8 cellular contexts compared by ENCODE assay signal in genomic region chr1:116817582-116818064, GRCh38.
DNase-seq lines count a peak whose midpoint lies in the region; ATAC-seq, FAIRE-seq and TF ChIP-seq lines count a peak whose summit lies in the region.

No MANE protein-coding gene starts in this region.

- peaks cover 0 to 7% of the 10 kb centered on the region in 2 experiments for H3K27me3 ChIP-seq in endothelial cell of umbilical vein (ENCODE audit: control insufficient read depth in 2 of 2, insufficient read depth in 2 of 2, low read length in 2 of 2)

- H3K36me3 ChIP-seq in endothelial cell of umbilical vein (ENCODE audit: control insufficient read depth in 2 of 2, extremely low read depth in 1 of 2, insufficient read depth in 2 of 2, low read length in 2 of 2): no peaks in the 10 kb centered on the region

- no peak overlapping the region for H3K27ac ChIP-seq in endothelial cell of umbilical vein (ENCODE audit: insufficient read depth, low read depth, low read length)

- H3K36me3 Mint-ChIP-seq in activated CD8-positive, alpha-beta T cell treated with anti-CD3 and anti-CD28 coated beads for 36 hours (ENCODE audit: low read depth): peaks cover 23% of the 10 kb centered on the region

- dilution Hi-C loops in endothelial cell of umbilical vein (cut with MboI; ENCODE audit: extremely low pct_ligation_motif_present, low sequenced_read_pairs): no loop called here

- DNase-seq in AG08396 (ENCODE audit: low spot score) (peak; percentile 21), NCI-H774 (lab: John Stamatoyannopoulos, UW) (peak; percentile 24), endothelial cell of umbilical vein (ENCODE audit: low read depth, low spot score) (peak; percentile 54), retinal pigment epithelial cell (ENCODE audit: low read depth) (peak; percentile 6), Ammon's horn (ENCODE audit: low spot score) (no peak), lower leg skin (ENCODE audit: low spot score in 2 of 2) (no peak)
- peak; percentile 80 for DNase-seq in activated CD8-positive, alpha-beta T cell treated with anti-CD3 and anti-CD28 coated beads for 36 hours

- CTCF ChIA-PET in activated CD8-positive, alpha-beta T cell treated with anti-CD3 and anti-CD28 coated beads for 36 hours (lab: Charles Lee): interaction anchor here (0.6 to 8.4 kb wide), 20 partner anchors 9 to 124 kb away, joined by 3 to 167 read pairs (median 5); partner anchors contain the start of gene CD2
- CTCF ChIA-PET in endothelial cell of umbilical vein (lab: Charles Lee): interaction anchor here (0.8 to 1.7 kb wide), 5 partner anchors 38 to 93 kb away, joined by 3 to 13 read pairs (median 6); no protein-coding TSS in a partner anchor

- ATAC-seq in GM18511 (IDR thresholded peaks at IDR 0.05; ENCODE audit: unreplicated experiment): peak; percentile 76
- ATAC-seq in activated CD8-positive, alpha-beta T cell treated with anti-CD3 and anti-CD28 coated beads for 36 hours: peak; percentile 67

- H2AFZ ChIP-seq in endothelial cell of umbilical vein (ENCODE audit: low read depth, low read length): no peak overlapping the region

- POLR2A ChIA-PET in activated CD8-positive, alpha-beta T cell treated with anti-CD3 and anti-CD28 coated beads for 36 hours (lab: Charles Lee): interaction anchor here (0.9 to 7.6 kb wide), 5 partner anchors 9 to 243 kb away, joined by 3 to 217 read pairs (median 5); partner anchors contain the start of gene TTF2
- POLR2A ChIA-PET in endothelial cell of umbilical vein (lab: Charles Lee): no interaction called here

- no peaks in the 10 kb centered on the region for H3K9me1 ChIP-seq in endothelial cell of umbilical vein (replicated peaks; ENCODE audit: control insufficient read depth, extremely low read depth, insufficient read depth, low read length)

- H3K4me3 Mint-ChIP-seq in activated CD8-positive, alpha-beta T cell treated with anti-CD3 and anti-CD28 coated beads for 36 hours: peak overlapping the region; percentile 52

- no peak for TF ChIP-seq POLR2A in endothelial cell of umbilical vein (IDR thresholded peaks at IDR 0.05; ENCODE audit: low read depth, low read length)
- TF ChIP-seq POLR2A in lower leg skin (IDR thresholded peaks at IDR 0.05): no peak

- no peak overlapping the region for H3K4me3 ChIP-seq in endothelial cell of umbilical vein (replicated peaks in 1 of 3; ENCODE audit: insufficient read depth in 1 of 3, low read depth in 1 of 3, low read length in 3 of 3)
- H3K4me3 ChIP-seq in retinal pigment epithelial cell (ENCODE audit: low read length): no peak overlapping the region
- H3K4me3 ChIP-seq in lower leg skin (ENCODE audit: low read depth, poor library complexity, severe bottlenecking): no peak overlapping the region

- H3K4me1 ChIP-seq in endothelial cell of umbilical vein (ENCODE audit: control insufficient read depth, extremely low read depth, insufficient read depth, low read length): no peaks in the 10 kb centered on the region

- no TSS peak for BruUV-seq in endothelial cell of umbilical vein (replicated peaks; lab: Mats Ljungman, UMichigan)

- H4K20me1 ChIP-seq in endothelial cell of umbilical vein (replicated peaks; ENCODE audit: control insufficient read depth, extremely low read depth, insufficient read depth, low read length): no peaks in the 10 kb centered on the region

- H3K9ac ChIP-seq in endothelial cell of umbilical vein (replicated peaks; ENCODE audit: extremely low read depth, insufficient read depth, low read length): no peak overlapping the region

- peaks cover 52% of the 10 kb centered on the region for H3K4me1 Mint-ChIP-seq in activated CD8-positive, alpha-beta T cell treated with anti-CD3 and anti-CD28 coated beads for 36 hours (ENCODE audit: low read depth)

- peaks cover 14% of the 10 kb centered on the region for H3K9me3 Mint-ChIP-seq in activated CD8-positive, alpha-beta T cell treated with anti-CD3 and anti-CD28 coated beads for 36 hours

- 70 to 76% methylated on average over 2 of the region's 2 CpGs for WGBS in lower leg skin, 2 donors

- no peaks in the 10 kb centered on the region for H3K79me2 ChIP-seq in endothelial cell of umbilical vein (ENCODE audit: control insufficient read depth, insufficient read depth, low read length)

- no peak overlapping the region for H3K4me2 ChIP-seq in endothelial cell of umbilical vein (ENCODE audit: insufficient read depth, low read length)

- no peaks in the 10 kb centered on the region for H3K9me3 ChIP-seq in endothelial cell of umbilical vein (replicated peaks; ENCODE audit: control insufficient read depth, insufficient read depth, low read length)

- H3K27ac Mint-ChIP-seq in activated CD8-positive, alpha-beta T cell treated with anti-CD3 and anti-CD28 coated beads for 36 hours: peak overlapping the region; percentile 96

- H3K27me3 Mint-ChIP-seq in activated CD8-positive, alpha-beta T cell treated with anti-CD3 and anti-CD28 coated beads for 36 hours: no peaks in the 10 kb centered on the region

- TF ChIP-seq CTCF in activated CD8-positive, alpha-beta T cell treated with anti-CD3 and anti-CD28 coated beads for 36 hours (IDR thresholded peaks at IDR 0.05): peak; percentile 95
- peak; percentile 66 to 73 for TF ChIP-seq CTCF in endothelial cell of umbilical vein (IDR thresholded peaks at IDR 0.05; ENCODE audit: extremely low read depth in 1 of 2, insufficient read depth in 1 of 2, low read depth in 1 of 2, low read length in 2 of 2)
- TF ChIP-seq CTCF in retinal pigment epithelial cell (conservative IDR thresholded peaks at IDR 0.05; ENCODE audit: low read depth, low read length): peak; percentile 70
- TF ChIP-seq CTCF in lower leg skin (IDR thresholded peaks at IDR 0.05): no peak

- intact Hi-C loops in activated CD8-positive, alpha-beta T cell treated with anti-CD3 and anti-CD28 coated beads for 36 hours (cut with micrococcal nuclease): loop anchor here (1.0 to 5.0 kb wide), 3 partner anchors 80 to 245 kb away; partner anchors contain the start of gene CD58
- intact Hi-C loops in endothelial cell of umbilical vein (cut with micrococcal nuclease) (loop anchor here (1.0 kb wide), 4 partner anchors 80 to 243 kb away; no protein-coding TSS in a partner anchor), lower leg skin (cut with DNase I; ENCODE audit: low total_unique reads) (no loop called here)

- peak; percentile 55 for FAIRE-seq in endothelial cell of umbilical vein (lab: Jason Lieb, UNC)

TF ChIP-seq in endothelial cell of umbilical vein, 7 proteins besides CTCF, POLR2A, EP300 and RAD21:
- TF ChIP-seq POLR2AphosphoS5 (IDR thresholded peaks at IDR 0.05; ENCODE audit: insufficient read depth, low read depth, low read length) (no peak), GATA2 (IDR thresholded peaks at IDR 0.05; ENCODE audit: insufficient read depth, insufficient read length, low read depth, low read length) (no peak), JUN (IDR thresholded peaks at IDR 0.05; ENCODE audit: borderline replicate concordance, insufficient read depth, insufficient read length, low read depth) (no peak), MYC (IDR thresholded peaks at IDR 0.05; ENCODE audit: low read depth, low read length) (no peak), EZH2 (IDR thresholded peaks at IDR 0.05; ENCODE audit: borderline replicate concordance, low read depth, low read length, severe bottlenecking) (no peak), FOS (IDR thresholded peaks at IDR 0.05; ENCODE audit: borderline replicate concordance, insufficient read depth, low read length) (no peak), MAX (IDR thresholded peaks at IDR 0.05; ENCODE audit: insufficient read depth, insufficient read length) (no peak)

Comparison
In these comparisons a context has a peak if more than half of its experiments do, and no peak if none do; other contexts are left out.
1. DNase-seq: peak in AG08396 (single experiment), NCI-H774 (single experiment), activated CD8-positive, alpha-beta T cell treated with anti-CD3 and anti-CD28 coated beads for 36 hours (single experiment), endothelial cell of umbilical vein (single experiment) and retinal pigment epithelial cell (single experiment); none in Ammon's horn (single experiment) and lower leg skin (0 of 2).
2. CTCF ChIP-seq: peak in activated CD8-positive, alpha-beta T cell treated with anti-CD3 and anti-CD28 coated beads for 36 hours (single experiment), endothelial cell of umbilical vein (2 of 2) and retinal pigment epithelial cell (single experiment); none in lower leg skin (0 of 3).